ENCODE assay signal across 11 cellular contexts in the genomic region with DNA sequence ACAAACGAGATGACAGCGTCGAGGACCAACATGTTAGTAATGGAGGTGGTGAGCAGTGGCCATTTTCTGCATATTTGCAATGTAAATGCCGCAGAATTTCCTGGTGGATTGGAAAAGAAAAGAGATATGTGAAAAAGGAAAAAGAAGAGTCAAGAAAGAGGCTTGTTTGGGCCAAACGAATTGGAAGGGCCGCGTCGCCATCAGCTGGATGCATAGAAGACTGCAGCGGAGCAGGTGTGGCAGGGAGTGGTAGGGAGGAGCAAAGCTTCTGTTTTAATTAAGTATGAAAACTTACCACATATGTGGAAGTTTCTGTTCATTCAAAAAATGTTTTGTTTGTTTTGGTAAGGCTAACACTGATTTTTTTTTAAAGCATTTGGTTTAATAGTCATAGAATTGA.
DNase-seq lines count a peak whose midpoint lies in the region; ATAC-seq and TF ChIP-seq lines count a peak whose summit lies in the region.
"Had no signal": no experiment of that assay in that cellular context is flagged by ENCODE, and none has a peak within 500 bp of the region (broad histone marks: within the 10 kb centered on the region; RNA-seq: fewer than 3 reads in every experiment).

No MANE protein-coding gene starts in this region.

- ATAC-seq in esophagus mucosa = no peak

- no peak for TF ChIP-seq EP300 in sigmoid colon (IDR thresholded peaks at IDR 0.05)

- intact Hi-C loops in sigmoid colon (cut with DNase I) = no loop called here

- peaks cover 7% of the 10 kb centered on the region for H3K9me3 Mint-ChIP-seq in activated naive CD4-positive, alpha-beta T cell treated with anti-CD3 and anti-CD28 coated beads, Interleukin-2, amount 10 ng/mL, durations not matched to agents 7 days and 5 days
- H3K9me3 Mint-ChIP-seq: activated CD4-positive, alpha-beta T cell treated with anti-CD3 and anti-CD28 coated beads, Interleukin-2, amount 10 ng/mL, durations not matched to agents 24 days and 14 days had no signal

- H3K27ac Mint-ChIP-seq in activated naive CD4-positive, alpha-beta T cell treated with anti-CD3 and anti-CD28 coated beads, Interleukin-2, amount 10 ng/mL, durations not matched to agents 7 days and 5 days = no peak overlapping the region
- H3K27ac Mint-ChIP-seq: activated CD4-positive, alpha-beta T cell treated with anti-CD3 and anti-CD28 coated beads, Interleukin-2, amount 10 ng/mL, durations not matched to agents 24 days and 14 days had no signal

- DNase-seq in AG09319 (ENCODE audit: extremely low read depth, low read depth) (no peak), HFF-Myc (ENCODE audit: extremely low read depth, low read depth) (no peak), RPMI8226 (peak; percentile 25), foreskin fibroblast (peak; percentile 14 to 57), NCI-H2196 treated with DMSO at 0.1 percent for 48 hours (lab: John Stamatoyannopoulos, UW; ENCODE audit: unreplicated experiment) (no peak), sigmoid colon (no peak)
- DNase-seq in activated naive CD4-positive, alpha-beta T cell treated with anti-CD3 and anti-CD28 coated beads, Interleukin-2, amount 10 ng/mL, durations not matched to agents 7 days and 5 days = no peak
- DNase-seq: activated CD4-positive, alpha-beta T cell treated with anti-CD3 and anti-CD28 coated beads, Interleukin-2, amount 10 ng/mL, durations not matched to agents 24 days and 14 days; central memory CD4-positive, alpha-beta T cell; stimulated activated CD4-positive, alpha-beta T cell treated with anti-CD3 and anti-CD28 coated beads, Interleukin-4, amount 100 ng/mL, for 24 hours had no signal

- no peaks in the 10 kb centered on the region for H3K27me3 ChIP-seq in sigmoid colon

- H3K4me3 Mint-ChIP-seq in activated naive CD4-positive, alpha-beta T cell treated with anti-CD3 and anti-CD28 coated beads, Interleukin-2, amount 10 ng/mL, durations not matched to agents 7 days and 5 days = no peak overlapping the region
- H3K4me3 Mint-ChIP-seq: activated CD4-positive, alpha-beta T cell treated with anti-CD3 and anti-CD28 coated beads, Interleukin-2, amount 10 ng/mL, durations not matched to agents 24 days and 14 days had no signal

- peak; percentile 44 for TF ChIP-seq CTCF in AG09319 (IDR thresholded peaks at IDR 0.05; ENCODE audit: low read depth, low read length)
- peak; percentile 56 for TF ChIP-seq CTCF in HFF-Myc (IDR thresholded peaks at IDR 0.05; ENCODE audit: low read depth, low read length, missing control alignments)
- peak; percentile 50 for TF ChIP-seq CTCF in foreskin fibroblast (IDR thresholded peaks at IDR 0.05; ENCODE audit: low read depth, low read length)
- TF ChIP-seq CTCF in sigmoid colon (IDR thresholded peaks at IDR 0.05) = no peak

- no peak for TF ChIP-seq POLR2A in sigmoid colon (IDR thresholded peaks at IDR 0.05)

- H3K36me3 ChIP-seq in sigmoid colon = no peaks in the 10 kb centered on the region

- H3K36me3 Mint-ChIP-seq in activated naive CD4-positive, alpha-beta T cell treated with anti-CD3 and anti-CD28 coated beads, Interleukin-2, amount 10 ng/mL, durations not matched to agents 7 days and 5 days = no peaks in the 10 kb centered on the region

- WGBS in sigmoid colon, 2 donors = 58 to 74% methylated on average over 9 of the region's 9 CpGs

- H3K4me3 ChIP-seq in HFF-Myc (replicated peaks; ENCODE audit: low read depth, low read length) (no peak overlapping the region), foreskin fibroblast (ENCODE audit: low read depth in 1 of 2, low read length in 2 of 2) (no peak overlapping the region), sigmoid colon (no peak overlapping the region)

- CTCF ChIA-PET in activated naive CD4-positive, alpha-beta T cell treated with anti-CD3 and anti-CD28 coated beads, Interleukin-2, amount 10 ng/mL, durations not matched to agents 7 days and 5 days (lab: Charles Lee) = no interaction called here

- no peaks in the 10 kb centered on the region for H3K4me1 Mint-ChIP-seq in activated naive CD4-positive, alpha-beta T cell treated with anti-CD3 and anti-CD28 coated beads, Interleukin-2, amount 10 ng/mL, durations not matched to agents 7 days and 5 days
- H3K4me1 Mint-ChIP-seq: activated CD4-positive, alpha-beta T cell treated with anti-CD3 and anti-CD28 coated beads, Interleukin-2, amount 10 ng/mL, durations not matched to agents 24 days and 14 days had no signal

- H3K9me3 ChIP-seq in sigmoid colon = no peaks in the 10 kb centered on the region

- H3K4me1 ChIP-seq in sigmoid colon = no peaks in the 10 kb centered on the region

- no peak overlapping the region for H3K27ac ChIP-seq in sigmoid colon

- H3K27me3 Mint-ChIP-seq in activated naive CD4-positive, alpha-beta T cell treated with anti-CD3 and anti-CD28 coated beads, Interleukin-2, amount 10 ng/mL, durations not matched to agents 7 days and 5 days = no peaks in the 10 kb centered on the region
- H3K27me3 Mint-ChIP-seq: activated CD4-positive, alpha-beta T cell treated with anti-CD3 and anti-CD28 coated beads, Interleukin-2, amount 10 ng/mL, durations not matched to agents 24 days and 14 days had no signal

Comparison
In these comparisons a context has a peak if more than half of its experiments do, and no peak if none do; other contexts are left out.
1. DNase-seq: peak in RPMI8226 (single experiment) and foreskin fibroblast (2 of 2); none in AG09319 (single experiment), HFF-Myc (single experiment), NCI-H2196 treated with DMSO at 0.1 percent for 48 hours (single experiment), sigmoid colon (single experiment) and activated naive CD4-positive, alpha-beta T cell treated with anti-CD3 and anti-CD28 coated beads, Interleukin-2, amount 10 ng/mL, durations not matched to agents 7 days and 5 days (single experiment).
2. CTCF ChIP-seq: peak in AG09319 (single experiment), HFF-Myc (single experiment) and foreskin fibroblast (single experiment); none in sigmoid colon (0 of 4).